In the genomic region with DNA sequence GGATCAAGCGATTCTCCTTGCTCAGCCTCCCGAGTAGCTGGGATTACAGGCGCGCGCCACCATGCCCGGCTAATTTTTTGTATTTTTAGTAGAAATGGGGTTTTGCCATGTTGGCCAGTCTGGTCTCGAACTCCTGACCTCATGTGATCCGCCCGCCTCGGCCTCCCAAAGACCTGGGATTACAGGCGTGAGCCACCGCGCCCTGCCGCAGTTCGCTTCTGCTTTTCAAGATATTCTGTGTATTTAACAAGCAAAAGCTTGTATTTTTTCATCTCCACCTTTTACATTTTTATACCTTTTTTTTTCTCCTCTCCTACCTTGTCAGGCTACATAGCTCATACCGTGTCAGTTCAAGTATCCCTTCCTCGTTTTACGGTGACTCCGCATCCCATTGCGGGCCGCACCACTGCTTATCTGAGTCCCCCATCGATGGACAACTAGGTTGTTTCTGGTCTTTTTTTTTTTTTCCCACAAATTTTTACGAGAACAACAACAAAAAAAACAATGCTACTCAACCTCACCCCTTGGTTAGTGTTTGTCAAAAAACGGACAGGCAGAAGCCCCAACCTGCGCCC, we compare ENCODE assay signal across 1 cellular context.
TF ChIP-seq lines count a peak whose summit lies in the region.
"Not testable (repeated sequence)": the region's sequence is repeated elsewhere in the genome, so short reads cannot be mapped to it uniquely, and the experiment has no call there.

No MANE protein-coding gene starts in this region.

TF ChIP-seq in HEK293, 187 proteins besides CTCF, POLR2A, EP300 and RAD21:
- TF ChIP-seq, protein P1, sequence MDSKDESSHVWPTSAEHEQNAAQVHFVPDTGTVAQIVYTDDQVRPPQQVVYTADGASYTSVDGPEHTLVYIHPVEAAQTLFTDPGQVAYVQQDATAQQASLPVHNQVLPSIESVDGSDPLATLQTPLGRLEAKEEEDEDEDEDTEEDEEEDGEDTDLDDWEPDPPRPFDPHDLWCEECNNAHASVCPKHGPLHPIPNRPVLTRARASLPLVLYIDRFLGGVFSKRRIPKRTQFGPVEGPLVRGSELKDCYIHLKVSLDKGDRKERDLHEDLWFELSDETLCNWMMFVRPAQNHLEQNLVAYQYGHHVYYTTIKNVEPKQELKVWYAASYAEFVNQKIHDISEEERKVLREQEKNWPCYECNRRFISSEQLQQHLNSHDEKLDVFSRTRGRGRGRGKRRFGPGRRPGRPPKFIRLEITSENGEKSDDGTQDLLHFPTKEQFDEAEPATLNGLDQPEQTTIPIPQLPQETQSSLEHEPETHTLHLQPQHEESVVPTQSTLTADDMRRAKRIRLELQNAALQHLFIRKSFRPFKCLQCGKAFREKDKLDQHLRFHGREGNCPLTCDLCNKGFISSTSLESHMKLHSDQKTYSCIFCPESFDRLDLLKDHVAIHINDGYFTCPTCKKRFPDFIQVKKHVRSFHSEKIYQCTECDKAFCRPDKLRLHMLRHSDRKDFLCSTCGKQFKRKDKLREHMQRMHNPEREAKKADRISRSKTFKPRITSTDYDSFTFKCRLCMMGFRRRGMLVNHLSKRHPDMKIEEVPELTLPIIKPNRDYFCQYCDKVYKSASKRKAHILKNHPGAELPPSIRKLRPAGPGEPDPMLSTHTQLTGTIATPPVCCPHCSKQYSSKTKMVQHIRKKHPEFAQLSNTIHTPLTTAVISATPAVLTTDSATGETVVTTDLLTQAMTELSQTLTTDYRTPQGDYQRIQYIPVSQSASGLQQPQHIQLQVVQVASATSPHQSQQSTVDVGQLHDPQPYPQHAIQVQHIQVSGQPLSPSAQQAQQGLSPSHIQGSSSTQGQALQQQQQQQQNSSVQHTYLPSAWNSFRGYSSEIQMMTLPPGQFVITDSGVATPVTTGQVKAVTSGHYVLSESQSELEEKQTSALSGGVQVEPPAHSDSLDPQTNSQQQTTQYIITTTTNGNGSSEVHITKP (tag by site-specific recombination; IDR thresholded peaks at IDR 0.05) = peak; percentile 45
- 0 out of 2 replicates have a peak, but pooled peaks have one; percentile 19 for TF ChIP-seq ZNF623 (tag by site-specific recombination; IDR thresholded peaks at IDR 0.05)
- TF ChIP-seq, protein P2, sequence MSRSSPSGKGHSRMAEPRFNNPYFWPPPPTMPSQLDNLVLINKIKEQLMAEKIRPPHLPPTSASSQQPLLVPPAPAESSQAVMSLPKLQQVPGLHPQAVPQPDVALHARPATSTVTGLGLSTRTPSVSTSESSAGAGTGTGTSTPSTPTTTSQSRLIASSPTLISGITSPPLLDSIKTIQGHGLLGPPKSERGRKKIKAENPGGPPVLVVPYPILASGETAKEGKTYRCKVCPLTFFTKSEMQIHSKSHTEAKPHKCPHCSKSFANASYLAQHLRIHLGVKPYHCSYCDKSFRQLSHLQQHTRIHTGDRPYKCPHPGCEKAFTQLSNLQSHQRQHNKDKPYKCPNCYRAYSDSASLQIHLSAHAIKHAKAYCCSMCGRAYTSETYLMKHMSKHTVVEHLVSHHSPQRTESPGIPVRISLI (tag by site-specific recombination; IDR thresholded peaks at IDR 0.05) = peak; percentile 38; the same call in 1 of the 2 replicates
- TF ChIP-seq ZNF274 (IDR thresholded peaks at IDR 0.05; ENCODE audit: low read length) = not testable (repeated sequence)
- 0 out of 2 replicates have a peak, but pooled peaks have one; percentile 53 for TF ChIP-seq ZNF274 (tag by site-specific recombination; IDR thresholded peaks at IDR 0.05; ENCODE audit: borderline replicate concordance)
- peak; percentile 100 for TF ChIP-seq MZF1 (tag by site-specific recombination; IDR thresholded peaks at IDR 0.05; ENCODE audit: borderline replicate concordance)
